9 cellular contexts compared by ENCODE assay signal in the genomic region with DNA sequence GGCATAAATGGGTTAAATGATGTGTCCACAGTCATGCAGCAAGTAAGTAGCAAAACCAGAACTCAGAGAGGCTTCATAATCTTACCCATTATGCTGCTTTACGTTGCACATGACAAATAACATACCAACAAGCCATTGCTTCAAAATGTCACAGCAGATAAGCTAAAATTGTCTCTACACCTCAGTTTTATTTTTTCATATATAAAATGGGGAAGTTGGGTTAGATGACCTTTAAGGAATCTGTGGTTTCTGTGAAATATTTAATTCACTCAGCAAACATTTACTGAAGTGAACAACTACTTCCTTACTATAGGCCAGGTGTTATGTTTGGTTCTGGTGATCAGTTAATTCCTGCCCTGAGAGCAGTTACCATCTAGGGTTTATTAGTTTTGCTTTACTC. TPM values are rescaled to one million over a fixed set of nuclear protein-coding genes. Genes with fewer than 3 reads are reported as not detected.
DNase-seq lines count a peak whose midpoint lies in the region; ATAC-seq and TF ChIP-seq lines count a peak whose summit lies in the region.
"Had no signal": no experiment of that assay in that cellular context is flagged by ENCODE, and none has a peak within 500 bp of the region (broad histone marks: within the 10 kb centered on the region; RNA-seq: fewer than 3 reads in every experiment).

No MANE protein-coding gene starts in this region.

- no peaks in the 10 kb centered on the region; the same call in 1 of the 2 replicates for H4K20me1 ChIP-seq in GM23338 (replicated peaks; ENCODE audit: insufficient read depth)

- no peaks in the 10 kb centered on the region for H3K9me3 Mint-ChIP-seq in GM23338
- no peaks in the 10 kb centered on the region for H3K9me3 Mint-ChIP-seq in activated naive CD8-positive, alpha-beta T cell treated with anti-CD3 and anti-CD28 coated beads for 36 hours

- H2AFZ ChIP-seq in GM23338: no peak overlapping the region

- H3K27me3 Mint-ChIP-seq in GM23338 (ENCODE audit: insufficient read depth, low read depth, poor library complexity): peaks cover 13% of the 10 kb centered on the region
- H3K27me3 Mint-ChIP-seq in activated naive CD8-positive, alpha-beta T cell treated with anti-CD3 and anti-CD28 coated beads for 36 hours: no peaks in the 10 kb centered on the region

- H3F3A ChIP-seq in GM23338 (replicated peaks; ENCODE audit: low read depth): peaks cover 8% of the 10 kb centered on the region

- H3K4me1 Mint-ChIP-seq in GM23338: peaks cover 8% of the 10 kb centered on the region; the same call in 2 of the 3 replicates
- H3K4me1 Mint-ChIP-seq in activated naive CD8-positive, alpha-beta T cell treated with anti-CD3 and anti-CD28 coated beads for 36 hours: peaks cover 46% of the 10 kb centered on the region

- no peak for DNase-seq in GM23338 (ENCODE audit: low spot score)
- DNase-seq in activated naive CD8-positive, alpha-beta T cell treated with anti-CD3 and anti-CD28 coated beads for 36 hours: no peak
- DNase-seq in DMS114 treated with DMSO at 0.1 percent for 48 hours (lab: John Stamatoyannopoulos, UW; ENCODE audit: unreplicated experiment): no peak
- DNase-seq in NCI-H146 treated with DMSO at 0.1 percent for 48 hours (lab: John Stamatoyannopoulos, UW; ENCODE audit: unreplicated experiment): no peak
- DNase-seq: MG63 had no signal

- H3K27me3 ChIP-seq in GM23338 (ENCODE audit: insufficient read depth) (no peaks in the 10 kb centered on the region), muscle layer of duodenum (ENCODE audit: low read depth, low read length) (no peaks in the 10 kb centered on the region)
- H3K27me3 ChIP-seq: MG63 had no signal

- no peaks in the 10 kb centered on the region for H3K9me2 ChIP-seq in GM23338 (ENCODE audit: insufficient read depth)

- H3K4me1 ChIP-seq in GM23338 (ENCODE audit: insufficient read depth) (peaks cover 14% of the 10 kb centered on the region), muscle layer of duodenum (ENCODE audit: control insufficient read depth in 1 of 2, insufficient read depth in 2 of 2, low read length in 2 of 2) (peaks cover 5 to 46% of the 10 kb centered on the region in 2 donors)

- no peak overlapping the region for H3K27ac Mint-ChIP-seq in GM23338
- peak overlapping the region; percentile 97 for H3K27ac Mint-ChIP-seq in activated naive CD8-positive, alpha-beta T cell treated with anti-CD3 and anti-CD28 coated beads for 36 hours

- H3K4me3 Mint-ChIP-seq in GM23338: no peak overlapping the region
- peak overlapping the region; percentile 77 for H3K4me3 Mint-ChIP-seq in activated naive CD8-positive, alpha-beta T cell treated with anti-CD3 and anti-CD28 coated beads for 36 hours

- no peak for TF ChIP-seq CTCF in 22Rv1 (IDR thresholded peaks at IDR 0.05)
- TF ChIP-seq CTCF in GM23338 (conservative IDR thresholded peaks at IDR 0.05; ENCODE audit: low read depth in 2 of 2): no peak

- H3K27ac ChIP-seq in 22Rv1 (0 out of 2 replicates have a peak overlapping the region, but pooled peaks have one; percentile 4), GM23338 (ENCODE audit: low read depth) (peak overlapping the region; percentile 39; the same call in 1 of the 2 replicates), muscle layer of duodenum (ENCODE audit: low read length) (peak overlapping the region; percentile 1)

- ATAC-seq in GM23338 (no peak), HG02973 (IDR thresholded peaks at IDR 0.05; ENCODE audit: unreplicated experiment) (no peak), HG03432 (IDR thresholded peaks at IDR 0.05; ENCODE audit: unreplicated experiment) (no peak)

- H3K4me3 ChIP-seq in GM23338 (no peak overlapping the region), muscle layer of duodenum (ENCODE audit: low read depth in 1 of 2, low read length in 2 of 2) (no peak overlapping the region)
- H3K4me3 ChIP-seq: MG63 had no signal

- peaks cover 64% of the 10 kb centered on the region for H3K79me2 ChIP-seq in GM23338 (replicated peaks; ENCODE audit: insufficient read depth)

- H3K36me3 Mint-ChIP-seq in GM23338 (ENCODE audit: low read depth): peaks cover 11% of the 10 kb centered on the region; the same call in 2 of the 3 replicates
- H3K36me3 Mint-ChIP-seq in activated naive CD8-positive, alpha-beta T cell treated with anti-CD3 and anti-CD28 coated beads for 36 hours: peaks cover 29% of the 10 kb centered on the region

- H3K36me3 ChIP-seq in GM23338 (ENCODE audit: insufficient read depth) (no peaks in the 10 kb centered on the region), muscle layer of duodenum (ENCODE audit: control insufficient read depth in 1 of 2, insufficient read depth in 2 of 2, low read length in 2 of 2) (no peaks in the 10 kb centered on the region)

- H3K4me2 ChIP-seq in GM23338: no peak overlapping the region

- H3K9me3 ChIP-seq in muscle layer of duodenum (ENCODE audit: control insufficient read depth in 1 of 2, low read length in 2 of 2): no peaks in the 10 kb centered on the region
- H3K9me3 ChIP-seq: MG63 had no signal

TF ChIP-seq in GM23338, 12 proteins besides CTCF, POLR2A, EP300 and RAD21 (continues in another document):
- TF ChIP-seq, protein P1, sequence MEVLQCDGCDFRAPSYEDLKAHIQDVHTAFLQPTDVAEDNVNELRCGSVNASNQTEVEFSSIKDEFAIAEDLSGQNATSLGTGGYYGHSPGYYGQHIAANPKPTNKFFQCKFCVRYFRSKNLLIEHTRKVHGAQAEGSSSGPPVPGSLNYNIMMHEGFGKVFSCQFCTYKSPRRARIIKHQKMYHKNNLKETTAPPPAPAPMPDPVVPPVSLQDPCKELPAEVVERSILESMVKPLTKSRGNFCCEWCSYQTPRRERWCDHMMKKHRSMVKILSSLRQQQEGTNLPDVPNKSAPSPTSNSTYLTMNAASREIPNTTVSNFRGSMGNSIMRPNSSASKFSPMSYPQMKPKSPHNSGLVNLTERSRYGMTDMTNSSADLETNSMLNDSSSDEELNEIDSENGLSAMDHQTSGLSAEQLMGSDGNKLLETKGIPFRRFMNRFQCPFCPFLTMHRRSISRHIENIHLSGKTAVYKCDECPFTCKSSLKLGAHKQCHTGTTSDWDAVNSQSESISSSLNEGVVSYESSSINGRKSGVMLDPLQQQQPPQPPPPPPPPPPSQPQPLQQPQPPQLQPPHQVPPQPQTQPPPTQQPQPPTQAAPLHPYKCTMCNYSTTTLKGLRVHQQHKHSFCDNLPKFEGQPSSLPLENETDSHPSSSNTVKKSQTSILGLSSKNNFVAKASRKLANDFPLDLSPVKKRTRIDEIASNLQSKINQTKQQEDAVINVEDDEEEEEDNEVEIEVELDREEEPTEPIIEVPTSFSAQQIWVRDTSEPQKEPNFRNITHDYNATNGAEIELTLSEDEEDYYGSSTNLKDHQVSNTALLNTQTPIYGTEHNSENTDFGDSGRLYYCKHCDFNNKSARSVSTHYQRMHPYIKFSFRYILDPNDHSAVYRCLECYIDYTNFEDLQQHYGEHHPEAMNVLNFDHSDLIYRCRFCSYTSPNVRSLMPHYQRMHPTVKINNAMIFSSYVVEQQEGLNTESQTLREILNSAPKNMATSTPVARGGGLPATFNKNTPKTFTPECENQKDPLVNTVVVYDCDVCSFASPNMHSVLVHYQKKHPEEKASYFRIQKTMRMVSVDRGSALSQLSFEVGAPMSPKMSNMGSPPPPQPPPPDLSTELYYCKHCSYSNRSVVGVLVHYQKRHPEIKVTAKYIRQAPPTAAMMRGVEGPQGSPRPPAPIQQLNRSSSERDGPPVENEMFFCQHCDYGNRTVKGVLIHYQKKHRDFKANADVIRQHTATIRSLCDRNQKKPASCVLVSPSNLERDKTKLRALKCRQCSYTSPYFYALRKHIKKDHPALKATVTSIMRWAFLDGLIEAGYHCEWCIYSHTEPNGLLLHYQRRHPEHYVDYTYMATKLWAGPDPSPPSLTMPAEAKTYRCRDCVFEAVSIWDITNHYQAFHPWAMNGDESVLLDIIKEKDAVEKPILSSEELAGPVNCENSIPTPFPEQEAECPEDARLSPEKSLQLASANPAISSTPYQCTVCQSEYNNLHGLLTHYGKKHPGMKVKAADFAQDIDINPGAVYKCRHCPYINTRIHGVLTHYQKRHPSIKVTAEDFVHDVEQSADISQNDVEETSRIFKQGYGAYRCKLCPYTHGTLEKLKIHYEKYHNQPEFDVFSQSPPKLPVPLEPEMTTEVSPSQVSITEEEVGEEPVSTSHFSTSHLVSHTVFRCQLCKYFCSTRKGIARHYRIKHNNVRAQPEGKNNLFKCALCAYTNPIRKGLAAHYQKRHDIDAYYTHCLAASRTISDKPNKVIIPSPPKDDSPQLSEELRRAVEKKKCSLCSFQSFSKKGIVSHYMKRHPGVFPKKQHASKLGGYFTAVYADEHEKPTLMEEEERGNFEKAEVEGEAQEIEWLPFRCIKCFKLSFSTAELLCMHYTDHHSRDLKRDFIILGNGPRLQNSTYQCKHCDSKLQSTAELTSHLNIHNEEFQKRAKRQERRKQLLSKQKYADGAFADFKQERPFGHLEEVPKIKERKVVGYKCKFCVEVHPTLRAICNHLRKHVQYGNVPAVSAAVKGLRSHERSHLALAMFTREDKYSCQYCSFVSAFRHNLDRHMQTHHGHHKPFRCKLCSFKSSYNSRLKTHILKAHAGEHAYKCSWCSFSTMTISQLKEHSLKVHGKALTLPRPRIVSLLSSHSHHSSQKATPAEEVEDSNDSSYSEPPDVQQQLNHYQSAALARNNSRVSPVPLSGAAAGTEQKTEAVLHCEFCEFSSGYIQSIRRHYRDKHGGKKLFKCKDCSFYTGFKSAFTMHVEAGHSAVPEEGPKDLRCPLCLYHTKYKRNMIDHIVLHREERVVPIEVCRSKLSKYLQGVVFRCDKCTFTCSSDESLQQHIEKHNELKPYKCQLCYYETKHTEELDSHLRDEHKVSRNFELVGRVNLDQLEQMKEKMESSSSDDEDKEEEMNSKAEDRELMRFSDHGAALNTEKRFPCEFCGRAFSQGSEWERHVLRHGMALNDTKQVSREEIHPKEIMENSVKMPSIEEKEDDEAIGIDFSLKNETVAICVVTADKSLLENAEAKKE (CRISPR knock-in tag; IDR thresholded peaks at IDR 0.05): no peak
- TF ChIP-seq ZNF331 (CRISPR knock-in tag; IDR thresholded peaks at IDR 0.05; ENCODE audit: low read depth): no peak

RNA-seq across cellular contexts. Expression of a gene that starts 2.3 kb away (rescaled TPM):
- 30.3 and 37.2 TPM in 2 replicates for total RNA-seq in GM23338 (2014; rRNA removed; shearing (Covaris generic))
- polyA plus RNA-seq in GM23338 (2016; fragmentation: Nextera tagmentation; extraction: Ambion mirVana): 13.5 and 13.7 TPM in 2 replicates
- total RNA-seq in activated naive CD8-positive, alpha-beta T cell treated with anti-CD3 and anti-CD28 coated beads for 36 hours: 10 to 100 TPM; 57.3 to 57.7 TPM

RNA-seq across cellular contexts. Expression of a gene that starts 2.5 kb away (rescaled TPM):
- total RNA-seq in GM23338 (2014; rRNA removed; shearing (Covaris generic)): 77.5 and 88.5 TPM in 2 replicates
- polyA plus RNA-seq in GM23338 (2016; fragmentation: Nextera tagmentation; extraction: Ambion mirVana): 116 and 126 TPM in 2 replicates
- total RNA-seq in activated naive CD8-positive, alpha-beta T cell treated with anti-CD3 and anti-CD28 coated beads for 36 hours: 10 to 100 TPM; 71.0 to 81.8 TPM

RNA-seq across cellular contexts. Expression of a gene that starts 55.4 kb away (rescaled TPM):
- 110 and 136 TPM in 2 replicates for total RNA-seq in GM23338 (2014; rRNA removed; shearing (Covaris generic))
- polyA plus RNA-seq in GM23338 (2016; fragmentation: Nextera tagmentation; extraction: Ambion mirVana): 108 and 114 TPM in 2 replicates
- total RNA-seq in activated naive CD8-positive, alpha-beta T cell treated with anti-CD3 and anti-CD28 coated beads for 36 hours: 100 to 1,000 TPM; 422 to 424 TPM
